Comparison of ENCODE assay signal across 11 cellular contexts in genomic region chr5:850511-851006, GRCh38. TPM values are rescaled to one million over a fixed set of nuclear protein-coding genes. Genes with fewer than 3 reads are reported as not detected.
DNase-seq lines count a peak whose midpoint lies in the region; ATAC-seq and TF ChIP-seq lines count a peak whose summit lies in the region.
"Had no signal": no experiment of that assay in that cellular context is flagged by ENCODE, and none has a peak within 500 bp of the region (broad histone marks: within the 10 kb centered on the region; RNA-seq: fewer than 3 reads in every experiment).

Gene ZDHHC11 (minus strand): TSS chr5:850986. CDS start chr5:850602, 384 bp downstream.

- H3K27ac ChIP-seq in cardiac muscle cell, result no peak within 1 kb of the TSS
- H3K27ac ChIP-seq in tibial nerve, result no peak within 1 kb of the TSS
- H3K27ac ChIP-seq: parathyroid adenoma had no signal

- H3K9me3 ChIP-seq in cardiac muscle cell (ENCODE audit: low read depth), result no peaks in the 10 kb centered on the region
- no peaks in the 10 kb centered on the region for H3K9me3 ChIP-seq in tibial nerve
- H3K9me3 ChIP-seq: HAP-1 had no signal

- intact Hi-C loops in posterior vena cava (cut with DNase I), result no loop called here

- TF ChIP-seq CTCF in cardiac muscle cell (IDR thresholded peaks at IDR 0.05; ENCODE audit: low read depth, low read length) (no peak), tibial nerve (IDR thresholded peaks at IDR 0.05) (no peak)

- H3K4me3 ChIP-seq in cardiac muscle cell (no peak within 1 kb of the TSS), tibial nerve (peak within 1 kb of the TSS in 1 of 4 donors; percentile 22)
- H3K4me3 ChIP-seq: HAP-1 had no signal

- no peak for TF ChIP-seq POLR2A in tibial nerve (IDR thresholded peaks at IDR 0.05)

- no peak for TF ChIP-seq EP300 in tibial nerve (IDR thresholded peaks at IDR 0.05)

- H3K36me3 ChIP-seq in cardiac muscle cell (no peaks in the 10 kb centered on the region), tibial nerve (no peaks in the 10 kb centered on the region)
- H3K36me3 ChIP-seq: HAP-1 had no signal

- H3K27me3 ChIP-seq in cardiac muscle cell (no peaks in the 10 kb centered on the region), tibial nerve (peaks cover 0 to 46% of the 10 kb centered on the region in 2 donors)

- H3K4me1 ChIP-seq in cardiac muscle cell (ENCODE audit: low read depth), result peaks cover 8% of the 10 kb centered on the region
- H3K4me1 ChIP-seq in tibial nerve, result peaks cover 0 to 6% (median 0%) of the 10 kb centered on the region in 4 donors
- H3K4me1 ChIP-seq: HAP-1, parathyroid adenoma had no signal

- ATAC-seq in GM19328 (IDR thresholded peaks at IDR 0.05; ENCODE audit: unreplicated experiment), result no peak

- WGBS in tibial nerve, 2 donors, result 51 to 64% methylated on average over 18 to 22 of the region's 27 CpGs

- DNase-seq in Daoy (ENCODE audit: low read depth), result peak; percentile 67
- DNase-seq in NCI-H146 treated with DMSO at 0.1 percent for 48 hours (lab: John Stamatoyannopoulos, UW; ENCODE audit: unreplicated experiment), result peak; percentile 57
- no peak for DNase-seq in cardiac muscle cell (ENCODE audit: low read depth in 1 of 2, low spot score in 1 of 2)
- peak; percentile 81 for DNase-seq in posterior vena cava (ENCODE audit: low spot score)
- no peak for DNase-seq in RKO (ENCODE audit: low spot score)
- no peak for DNase-seq in activated naive CD4-positive, alpha-beta T cell treated with Interleukin-2 at 50 U/mL for 16 hours
- no peak for DNase-seq in tibial nerve (ENCODE audit: low spot score in 2 of 2)

RNA-seq across cellular contexts. Expression of gene ZDHHC11, which starts in this region (rescaled TPM):
- total RNA-seq in Daoy (2014; rRNA removed; shearing (Covaris generic)), result 2.1 and 3.6 TPM in 2 replicates
- total RNA-seq in cardiac muscle cell, result 12.4 and 12.7 TPM in 2 replicates
- polyA plus RNA-seq in cardiac muscle cell, result 5.0 and 12.4 TPM in 2 replicates
- total RNA-seq in posterior vena cava, result 10 to 100 TPM in 1 of 2 donors, 1 to 10 TPM in 1; 8.9 to 29.1 TPM
- 1 to 10 TPM; 1.1 to 6.9 (median 2.3) TPM for total RNA-seq in tibial nerve
- polyA plus RNA-seq: IgD-negative memory B cell had no signal

Comparison
In these comparisons a context has a peak if more than half of its experiments do, and no peak if none do; other contexts are left out.
1. DNase-seq: peak in Daoy (single experiment), NCI-H146 treated with DMSO at 0.1 percent for 48 hours (single experiment) and posterior vena cava (single experiment); none in cardiac muscle cell (0 of 2), RKO (single experiment), activated naive CD4-positive, alpha-beta T cell treated with Interleukin-2 at 50 U/mL for 16 hours (single experiment) and tibial nerve (0 of 2).